19 cellular contexts compared by ENCODE assay signal in genomic region chr10:11902646-11903045, GRCh38.
"Had no signal": no experiment of that assay in that cellular context is flagged by ENCODE, and none has a peak within 500 bp of the region (broad histone marks: within the 10 kb centered on the region; RNA-seq: fewer than 3 reads in every experiment).

No MANE protein-coding gene starts in this region.

- H3K27ac ChIP-seq: epithelial cell of prostate, esophagus muscularis mucosa, gastrocnemius medialis, heart right ventricle, neutrophil, right atrium auricular region, tibial nerve, upper lobe of right lung, vagina had no signal

- DNase-seq: effector memory CD4-positive, alpha-beta T cell; gastrocnemius medialis; heart right ventricle; hypothalamus; kidney glomerular epithelial cell; mucosa of descending colon; posterior cingulate gyrus; small intestine; stimulated activated CD4-positive, alpha-beta T cell treated with anti-CD3 and anti-CD28 coated beads, Interleukin-2, amount 100 ng/mL, for 48 hours; upper lobe of right lung had no signal

- H3K27ac Mint-ChIP-seq: stimulated activated naive CD8-positive, alpha-beta T cell treated with anti-CD3 and anti-CD28 coated beads, Interleukin-15, Interleukin-2, amounts not matched to agents 100 ng/mL and 50 ng/mL, for 24 hours had no signal

- FAIRE-seq: islet of Langerhans, small intestine had no signal

- H3K36me3 ChIP-seq: esophagus muscularis mucosa, gastrocnemius medialis, heart right ventricle, neutrophil, right atrium auricular region, tibial nerve, upper lobe of right lung, vagina had no signal

- H3K9me3 Mint-ChIP-seq: naive thymus-derived CD8-positive, alpha-beta T cell; stimulated activated naive CD8-positive, alpha-beta T cell treated with anti-CD3 and anti-CD28 coated beads, Interleukin-15, Interleukin-2, amounts not matched to agents 100 ng/mL and 50 ng/mL, for 24 hours had no signal

- H3K27me3 ChIP-seq: gastrocnemius medialis, right atrium auricular region, tibial nerve, upper lobe of right lung, vagina had no signal

- H3K4me1 ChIP-seq: esophagus muscularis mucosa, gastrocnemius medialis, heart right ventricle, right atrium auricular region, vagina had no signal

- H3K36me3 Mint-ChIP-seq: naive thymus-derived CD8-positive, alpha-beta T cell had no signal

- H3K4me3 Mint-ChIP-seq: naive thymus-derived CD8-positive, alpha-beta T cell; stimulated activated naive CD8-positive, alpha-beta T cell treated with anti-CD3 and anti-CD28 coated beads, Interleukin-15, Interleukin-2, amounts not matched to agents 100 ng/mL and 50 ng/mL, for 24 hours had no signal

- ATAC-seq: gastrocnemius medialis; mucosa of descending colon; naive thymus-derived CD8-positive, alpha-beta T cell; upper lobe of right lung had no signal

- H3K4me3 ChIP-seq: esophagus muscularis mucosa, gastrocnemius medialis, mucosa of descending colon, right atrium auricular region, tibial nerve, upper lobe of right lung, vagina had no signal

- H3K9me3 ChIP-seq: esophagus muscularis mucosa, gastrocnemius medialis, heart right ventricle, mucosa of descending colon, neutrophil, right atrium auricular region, tibial nerve, upper lobe of right lung, vagina had no signal
